1 cellular context compared by ENCODE assay signal in genomic region chr6:135192256-135193174, GRCh38.
TF ChIP-seq lines count a peak whose summit lies in the region.

No MANE protein-coding gene starts in this region.

TF ChIP-seq in K562, 482 proteins besides CTCF, POLR2A, EP300 and RAD21 (continued from another document and continues in another):
- TF ChIP-seq, protein P1, sequence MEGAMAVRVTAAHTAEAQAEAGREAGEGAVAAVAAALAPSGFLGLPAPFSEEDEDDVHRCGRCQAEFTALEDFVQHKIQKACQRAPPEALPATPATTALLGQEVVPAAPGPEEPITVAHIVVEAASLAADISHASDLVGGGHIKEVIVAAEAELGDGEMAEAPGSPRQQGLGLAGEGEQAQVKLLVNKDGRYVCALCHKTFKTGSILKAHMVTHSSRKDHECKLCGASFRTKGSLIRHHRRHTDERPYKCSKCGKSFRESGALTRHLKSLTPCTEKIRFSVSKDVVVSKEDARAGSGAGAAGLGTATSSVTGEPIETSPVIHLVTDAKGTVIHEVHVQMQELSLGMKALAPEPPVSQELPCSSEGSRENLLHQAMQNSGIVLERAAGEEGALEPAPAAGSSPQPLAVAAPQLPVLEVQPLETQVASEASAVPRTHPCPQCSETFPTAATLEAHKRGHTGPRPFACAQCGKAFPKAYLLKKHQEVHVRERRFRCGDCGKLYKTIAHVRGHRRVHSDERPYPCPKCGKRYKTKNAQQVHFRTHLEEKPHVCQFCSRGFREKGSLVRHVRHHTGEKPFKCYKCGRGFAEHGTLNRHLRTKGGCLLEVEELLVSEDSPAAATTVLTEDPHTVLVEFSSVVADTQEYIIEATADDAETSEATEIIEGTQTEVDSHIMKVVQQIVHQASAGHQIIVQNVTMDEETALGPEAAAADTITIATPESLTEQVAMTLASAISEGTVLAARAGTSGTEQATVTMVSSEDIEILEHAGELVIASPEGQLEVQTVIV (CRISPR knock-in tag; IDR thresholded peaks at IDR 0.05; ENCODE audit: borderline replicate concordance): no peak
- TF ChIP-seq HDAC3 (IDR thresholded peaks at IDR 0.05; ENCODE audit: borderline replicate concordance, partially characterized antibody): no peak
- TF ChIP-seq SIRT6 (IDR thresholded peaks at IDR 0.05; ENCODE audit: low read depth, low read length): no peak
- TF ChIP-seq ZNF551 (CRISPR knock-in tag; IDR thresholded peaks at IDR 0.05): no peak
- no peak for TF ChIP-seq XRCC3 (IDR thresholded peaks at IDR 0.05)
- TF ChIP-seq MLLT1 (IDR thresholded peaks at IDR 0.05): no peak
- TF ChIP-seq KDM5B (IDR thresholded peaks at IDR 0.05; ENCODE audit: insufficient replicate concordance, low read depth, low read length): no peak
- TF ChIP-seq COPS2 (conservative IDR thresholded peaks at IDR 0.05): no peak
- no peak for TF ChIP-seq ZNF785 (CRISPR knock-in tag; IDR thresholded peaks at IDR 0.05)
- TF ChIP-seq, protein P2, sequence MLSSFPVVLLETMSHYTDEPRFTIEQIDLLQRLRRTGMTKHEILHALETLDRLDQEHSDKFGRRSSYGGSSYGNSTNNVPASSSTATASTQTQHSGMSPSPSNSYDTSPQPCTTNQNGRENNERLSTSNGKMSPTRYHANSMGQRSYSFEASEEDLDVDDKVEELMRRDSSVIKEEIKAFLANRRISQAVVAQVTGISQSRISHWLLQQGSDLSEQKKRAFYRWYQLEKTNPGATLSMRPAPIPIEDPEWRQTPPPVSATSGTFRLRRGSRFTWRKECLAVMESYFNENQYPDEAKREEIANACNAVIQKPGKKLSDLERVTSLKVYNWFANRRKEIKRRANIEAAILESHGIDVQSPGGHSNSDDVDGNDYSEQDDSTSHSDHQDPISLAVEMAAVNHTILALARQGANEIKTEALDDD (IDR thresholded peaks at IDR 0.05): peak; percentile 27; the same call in 1 of the 2 replicates
- no peak for TF ChIP-seq DPF2 (IDR thresholded peaks at IDR 0.05)
- no peak for TF ChIP-seq ZNF133 (CRISPR knock-in tag; IDR thresholded peaks at IDR 0.05)
- TF ChIP-seq HCFC1 (IDR thresholded peaks at IDR 0.05; ENCODE audit: low read depth, low read length): no peak
- TF ChIP-seq MEF2D (tag; conservative IDR thresholded peaks at IDR 0.05; ENCODE audit: low read depth): no peak
- TF ChIP-seq MYBL2 (IDR thresholded peaks at IDR 0.05; ENCODE audit: low read depth): no peak
- no peak for TF ChIP-seq MYBL2 (CRISPR knock-in tag; IDR thresholded peaks at IDR 0.05; ENCODE audit: borderline replicate concordance)
- no peak for TF ChIP-seq ZNF197 (CRISPR knock-in tag; IDR thresholded peaks at IDR 0.05; ENCODE audit: low read depth)
- no peak for TF ChIP-seq ZNF707 (CRISPR knock-in tag; conservative IDR thresholded peaks at IDR 0.05)
- TF ChIP-seq TRIM28 (IDR thresholded peaks at IDR 0.05): no peak
- TF ChIP-seq, protein P3, sequence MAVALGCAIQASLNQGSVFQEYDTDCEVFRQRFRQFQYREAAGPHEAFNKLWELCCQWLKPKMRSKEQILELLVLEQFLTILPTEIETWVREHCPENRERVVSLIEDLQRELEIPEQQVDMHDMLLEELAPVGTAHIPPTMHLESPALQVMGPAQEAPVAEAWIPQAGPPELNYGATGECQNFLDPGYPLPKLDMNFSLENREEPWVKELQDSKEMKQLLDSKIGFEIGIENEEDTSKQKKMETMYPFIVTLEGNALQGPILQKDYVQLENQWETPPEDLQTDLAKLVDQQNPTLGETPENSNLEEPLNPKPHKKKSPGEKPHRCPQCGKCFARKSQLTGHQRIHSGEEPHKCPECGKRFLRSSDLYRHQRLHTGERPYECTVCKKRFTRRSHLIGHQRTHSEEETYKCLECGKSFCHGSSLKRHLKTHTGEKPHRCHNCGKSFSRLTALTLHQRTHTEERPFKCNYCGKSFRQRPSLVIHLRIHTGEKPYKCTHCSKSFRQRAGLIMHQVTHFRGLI (CRISPR knock-in tag; IDR thresholded peaks at IDR 0.05): no peak
- no peak for TF ChIP-seq SUPT5H (IDR thresholded peaks at IDR 0.05)
- no peak for TF ChIP-seq PHF8 (IDR thresholded peaks at IDR 0.05; ENCODE audit: borderline replicate concordance, low read length)
- peak; percentile 12; the same call in 1 of the 2 replicates for TF ChIP-seq KLF10 (CRISPR knock-in tag; IDR thresholded peaks at IDR 0.05)
- TF ChIP-seq POLR3G (IDR thresholded peaks at IDR 0.05; ENCODE audit: extremely low read depth, insufficient read length, insufficient replicate concordance): no peak
- TF ChIP-seq L3MBTL2 (IDR thresholded peaks at IDR 0.05): peak; percentile 65
- no peak for TF ChIP-seq POU5F1 (IDR thresholded peaks at IDR 0.05; ENCODE audit: borderline replicate concordance, low read depth, low read length, partially characterized antibody)
- TF ChIP-seq HDGF (IDR thresholded peaks at IDR 0.05): no peak
- TF ChIP-seq POLR2AphosphoS5 (IDR thresholded peaks at IDR 0.05; ENCODE audit: control insufficient read depth, insufficient read depth, low read depth, low read length): peak; percentile 42
- TF ChIP-seq, protein P4, sequence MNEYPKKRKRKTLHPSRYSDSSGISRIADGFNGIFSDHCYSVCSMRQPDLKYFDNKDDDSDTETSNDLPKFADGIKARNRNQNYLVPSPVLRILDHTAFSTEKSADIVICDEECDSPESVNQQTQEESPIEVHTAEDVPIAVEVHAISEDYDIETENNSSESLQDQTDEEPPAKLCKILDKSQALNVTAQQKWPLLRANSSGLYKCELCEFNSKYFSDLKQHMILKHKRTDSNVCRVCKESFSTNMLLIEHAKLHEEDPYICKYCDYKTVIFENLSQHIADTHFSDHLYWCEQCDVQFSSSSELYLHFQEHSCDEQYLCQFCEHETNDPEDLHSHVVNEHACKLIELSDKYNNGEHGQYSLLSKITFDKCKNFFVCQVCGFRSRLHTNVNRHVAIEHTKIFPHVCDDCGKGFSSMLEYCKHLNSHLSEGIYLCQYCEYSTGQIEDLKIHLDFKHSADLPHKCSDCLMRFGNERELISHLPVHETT (CRISPR knock-in tag; conservative IDR thresholded peaks at IDR 0.05 in 1 of 2, IDR thresholded peaks at IDR 0.05 in 1 of 2): peak in 1 of 2 experiments; percentile 43; a peak in 1 of 4 replicates
- 0 out of 2 replicates have a peak, but pooled peaks have one; percentile 11 for TF ChIP-seq CREB3L1 (IDR thresholded peaks at IDR 0.05; ENCODE audit: borderline replicate concordance, low read depth)
- TF ChIP-seq ARNT (IDR thresholded peaks at IDR 0.05): no peak
- no peak for TF ChIP-seq EWSR1 (IDR thresholded peaks at IDR 0.05; ENCODE audit: borderline replicate concordance, low read depth, partially characterized antibody)
- no peak for TF ChIP-seq TAF15 (IDR thresholded peaks at IDR 0.05; ENCODE audit: low read depth, low read length)
- no peak for TF ChIP-seq NR2F6 (CRISPR knock-in tag; IDR thresholded peaks at IDR 0.05)
- TF ChIP-seq ZNF518B (CRISPR knock-in tag; IDR thresholded peaks at IDR 0.05): no peak
- TF ChIP-seq CC2D1A (IDR thresholded peaks at IDR 0.05): no peak
- TF ChIP-seq ZNF318 (IDR thresholded peaks at IDR 0.05; ENCODE audit: borderline replicate concordance in 1 of 2, low read depth in 1 of 2): no peak
